ENCODE assay signal across 29 cellular contexts in the genomic region with DNA sequence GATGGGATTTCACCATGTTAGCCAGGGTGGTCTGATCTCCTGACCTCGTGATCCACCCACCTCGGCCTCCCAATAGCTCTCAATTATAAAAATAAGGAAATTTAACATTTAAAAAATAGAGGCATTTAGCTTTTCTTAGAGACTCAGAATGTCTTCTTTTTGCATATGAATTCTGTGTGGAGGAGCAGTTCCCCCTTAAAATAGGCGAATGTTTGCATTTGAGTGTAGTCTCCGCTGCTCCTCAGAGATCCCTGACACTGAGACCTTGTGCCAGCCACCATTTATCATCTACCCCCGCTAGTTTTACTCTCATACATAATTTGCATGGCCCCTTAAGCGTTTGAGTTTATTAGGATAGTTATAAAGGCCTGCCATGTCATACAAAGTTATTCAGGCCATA.
"Had no signal": no experiment of that assay in that cellular context is flagged by ENCODE, and none has a peak within 500 bp of the region (broad histone marks: within the 10 kb centered on the region; RNA-seq: fewer than 3 reads in every experiment).

No MANE protein-coding gene starts in this region.

- ATAC-seq: naive thymus-derived CD4-positive, alpha-beta T cell; natural killer cell; psoas muscle; right cardiac atrium; right lobe of liver; stimulated activated effector memory CD8-positive, alpha-beta T cell treated with anti-CD3 and anti-CD28 coated beads, Interleukin-12 subunit alpha, Interleukin-12 subunit beta, amount 100 ng/mL, for 72 hours; stimulated activated naive B cell treated with anti-CD40 and anti-IgM and Interleukin-4, amounts not matched to agents 10 μg/mL and 1 μg/mL and 100 μg/mL, for 72 hours; upper lobe of right lung had no signal

- H3K4me1 Mint-ChIP-seq: naive thymus-derived CD4-positive, alpha-beta T cell; natural killer cell; nephron; stimulated activated effector memory CD8-positive, alpha-beta T cell treated with anti-CD3 and anti-CD28 coated beads, Interleukin-12 subunit alpha, Interleukin-12 subunit beta, amount 100 ng/mL, for 72 hours; stimulated activated naive B cell treated with anti-CD40 and anti-IgM and Interleukin-4, amounts not matched to agents 10 μg/mL and 1 μg/mL and 100 μg/mL, for 72 hours had no signal

- H3K36me3 Mint-ChIP-seq: natural killer cell; neural progenitor cell; stimulated activated effector memory CD8-positive, alpha-beta T cell treated with anti-CD3 and anti-CD28 coated beads, Interleukin-12 subunit alpha, Interleukin-12 subunit beta, amount 100 ng/mL, for 72 hours; stimulated activated naive B cell treated with anti-CD40 and anti-IgM and Interleukin-4, amounts not matched to agents 10 μg/mL and 1 μg/mL and 100 μg/mL, for 72 hours; type B pancreatic cell had no signal

- H3K4me2 ChIP-seq: neural progenitor cell had no signal

- H3K4me1 ChIP-seq: neural progenitor cell, parathyroid adenoma, psoas muscle, right lobe of liver, sigmoid colon, suprapubic skin, testis, tibial artery, transverse colon, upper lobe of right lung, uterus had no signal

- H3K27ac ChIP-seq: neural progenitor cell, ovary, parathyroid adenoma, psoas muscle, right lobe of liver, sigmoid colon, suprapubic skin, testis, tibial artery, transverse colon, upper lobe of right lung, uterus had no signal

- H3K27me3 Mint-ChIP-seq: naive thymus-derived CD4-positive, alpha-beta T cell; progenitor cell of endocrine pancreas; stimulated activated naive B cell treated with anti-CD40 and anti-IgM and Interleukin-4, amounts not matched to agents 10 μg/mL and 1 μg/mL and 100 μg/mL, for 72 hours; stimulated activated naive CD8-positive, alpha-beta T cell treated with anti-CD3 and anti-CD28 coated beads, Interleukin-15, Interleukin-2, amounts not matched to agents 100 ng/mL and 50 ng/mL, for 24 hours; type B pancreatic cell had no signal

- H3K9ac ChIP-seq: neural progenitor cell, parathyroid adenoma had no signal

- H3K27ac Mint-ChIP-seq: naive thymus-derived CD4-positive, alpha-beta T cell; natural killer cell; nephron; neural progenitor cell; progenitor cell of endocrine pancreas; stimulated activated effector memory CD8-positive, alpha-beta T cell treated with anti-CD3 and anti-CD28 coated beads, Interleukin-12 subunit alpha, Interleukin-12 subunit beta, amount 100 ng/mL, for 72 hours; stimulated activated naive B cell treated with anti-CD40 and anti-IgM and Interleukin-4, amounts not matched to agents 10 μg/mL and 1 μg/mL and 100 μg/mL, for 72 hours; stimulated activated naive CD8-positive, alpha-beta T cell treated with anti-CD3 and anti-CD28 coated beads, Interleukin-15, Interleukin-2, amounts not matched to agents 100 ng/mL and 50 ng/mL, for 24 hours; type B pancreatic cell had no signal

- H3K36me3 ChIP-seq: neural progenitor cell, ovary, right lobe of liver, sigmoid colon, suprapubic skin, tibial artery, transverse colon, upper lobe of right lung, uterus had no signal

- H3K9me3 Mint-ChIP-seq: nephron; neural progenitor cell; stimulated activated naive B cell treated with anti-CD40 and anti-IgM and Interleukin-4, amounts not matched to agents 10 μg/mL and 1 μg/mL and 100 μg/mL, for 72 hours; stimulated activated naive CD8-positive, alpha-beta T cell treated with anti-CD3 and anti-CD28 coated beads, Interleukin-15, Interleukin-2, amounts not matched to agents 100 ng/mL and 50 ng/mL, for 24 hours; type B pancreatic cell had no signal

- H3K4me3 Mint-ChIP-seq: naive thymus-derived CD4-positive, alpha-beta T cell; natural killer cell; nephron; neural progenitor cell; stimulated activated effector memory CD8-positive, alpha-beta T cell treated with anti-CD3 and anti-CD28 coated beads, Interleukin-12 subunit alpha, Interleukin-12 subunit beta, amount 100 ng/mL, for 72 hours; stimulated activated naive B cell treated with anti-CD40 and anti-IgM and Interleukin-4, amounts not matched to agents 10 μg/mL and 1 μg/mL and 100 μg/mL, for 72 hours; stimulated activated naive CD8-positive, alpha-beta T cell treated with anti-CD3 and anti-CD28 coated beads, Interleukin-15, Interleukin-2, amounts not matched to agents 100 ng/mL and 50 ng/mL, for 24 hours; type B pancreatic cell had no signal

- H3K79me2 ChIP-seq: parathyroid adenoma had no signal

- H3K4me3 ChIP-seq: neural progenitor cell, ovary, psoas muscle, right lobe of liver, sigmoid colon, suprapubic skin, testis, tibial artery, transverse colon, upper lobe of right lung, uterus had no signal

- H3K9me3 ChIP-seq: ovary, psoas muscle, right lobe of liver, sigmoid colon, suprapubic skin, testis, tibial artery, transverse colon, upper lobe of right lung, uterus had no signal

- DNase-seq: naive thymus-derived CD4-positive, alpha-beta T cell; natural killer cell; occipital lobe; ovary; posterior cingulate gyrus; psoas muscle; right cardiac atrium; right lobe of liver; sigmoid colon; small intestine; stimulated activated CD4-positive, alpha-beta T cell treated with anti-CD3 and anti-CD28 coated beads, Interleukin-15, amount 100 ng/mL, for 24 hours; stimulated activated CD4-positive, alpha-beta T cell treated with anti-CD3 and anti-CD28 coated beads, Interleukin-2, amount 100 ng/mL, for 24 hours; stimulated activated CD4-positive, alpha-beta T cell treated with anti-CD3 and anti-CD28 coated beads, Interleukin-2, amount 100 ng/mL, for 48 hours; stimulated activated CD4-positive, alpha-beta T cell treated with anti-CD3 and anti-CD28 coated beads, Interleukin-4, amount 100 ng/mL, for 24 hours; stimulated activated naive B cell treated with anti-CD40 and anti-IgM and Interleukin-4, amounts not matched to agents 10 μg/mL and 1 μg/mL and 100 μg/mL, for 72 hours; substantia nigra; testis; tibial artery; transverse colon; upper lobe of right lung; uterus had no signal

- H3K27me3 ChIP-seq: neural progenitor cell, ovary, right lobe of liver, sigmoid colon, suprapubic skin, testis, tibial artery, transverse colon, upper lobe of right lung, uterus had no signal

- H2AFZ ChIP-seq: neural progenitor cell, parathyroid adenoma had no signal
